Comparison of ENCODE assay signal across 13 cellular contexts in genomic region chr13:21309542-21310172, GRCh38.
DNase-seq lines count a peak whose midpoint lies in the region; ATAC-seq and TF ChIP-seq lines count a peak whose summit lies in the region.
"Had no signal": no experiment of that assay in that cellular context is flagged by ENCODE, and none has a peak within 500 bp of the region (broad histone marks: within the 10 kb centered on the region; RNA-seq: fewer than 3 reads in every experiment).

No MANE protein-coding gene starts in this region.

- POLR2A ChIA-PET in PC-9 (lab: Charles Lee; ENCODE audit: unreplicated experiment), result no interaction called here

- ATAC-seq in foreskin keratinocyte, result no peak
- ATAC-seq in HG02970 (IDR thresholded peaks at IDR 0.05; ENCODE audit: low FRiP score, unreplicated experiment), result no peak

- no peak overlapping the region for H3K4me3 ChIP-seq in PC-9
- H3K4me3 ChIP-seq: HAP-1 had no signal

- H3K4me1 ChIP-seq in PC-9 (replicated peaks; ENCODE audit: insufficient read depth) (peaks cover 16% of the 10 kb centered on the region), foreskin keratinocyte (peaks cover 4% of the 10 kb centered on the region)
- H3K4me1 ChIP-seq: Caco-2, HAP-1 had no signal

- H4K20me1 ChIP-seq in PC-9 (ENCODE audit: insufficient read depth), result no peaks in the 10 kb centered on the region

- no peak overlapping the region; the same call in 1 of the 2 replicates for H3K4me2 ChIP-seq in PC-9

- CTCF ChIA-PET in PC-9 (lab: Charles Lee), result no interaction called here

- H3K9me2 ChIP-seq in PC-9 (ENCODE audit: insufficient read depth), result no peaks in the 10 kb centered on the region

- peaks cover 8% of the 10 kb centered on the region; the same call in 1 of the 2 replicates for H3F3A ChIP-seq in PC-9 (ENCODE audit: insufficient read depth, low read depth)

- BruUV-seq in PC-9 (replicated peaks; lab: Mats Ljungman, UMichigan), result no TSS peak

- no peaks in the 10 kb centered on the region for H3K79me2 ChIP-seq in PC-9 (ENCODE audit: low read depth)

- H3K27me3 ChIP-seq in PC-9 (ENCODE audit: insufficient read depth, low read depth) (no peaks in the 10 kb centered on the region), foreskin keratinocyte (no peaks in the 10 kb centered on the region)

- H3K27ac ChIP-seq in PC-9 (peak overlapping the region; percentile 55), foreskin keratinocyte (peak overlapping the region; percentile 71)
- H3K27ac ChIP-seq: HL-60 had no signal

- DNase-seq in Daoy (ENCODE audit: low read depth) (peak; percentile 3), PC-9 (no peak), foreskin keratinocyte (no peak), posterior vena cava (ENCODE audit: low spot score) (no peak)
- no peak for DNase-seq in stimulated activated CD8-positive, alpha-beta memory T cell treated with anti-CD3 and anti-CD28 coated beads, Interleukin-4, amount 100 ng/mL, for 48 hours
- DNase-seq: Caco-2; CD8-positive, alpha-beta memory T cell; DND-41; GOT3; IMR-90 had no signal

- intact Hi-C loops in PC-9 (cut with micrococcal nuclease; ENCODE audit: unreplicated experiment) (no loop called here), posterior vena cava (cut with DNase I) (no loop called here)

- no peak overlapping the region for H2AFZ ChIP-seq in PC-9

- no peaks in the 10 kb centered on the region for H3K9me3 ChIP-seq in PC-9 (ENCODE audit: insufficient read depth, low read depth)
- H3K9me3 ChIP-seq: Caco-2, HAP-1 had no signal

- H3K36me3 ChIP-seq in PC-9 (ENCODE audit: low read depth), result no peaks in the 10 kb centered on the region
- H3K36me3 ChIP-seq: HAP-1 had no signal

- TF ChIP-seq CTCF in PC-9 (conservative IDR thresholded peaks at IDR 0.05) (no peak), foreskin keratinocyte (conservative IDR thresholded peaks at IDR 0.05) (no peak)
